In the genomic region with DNA sequence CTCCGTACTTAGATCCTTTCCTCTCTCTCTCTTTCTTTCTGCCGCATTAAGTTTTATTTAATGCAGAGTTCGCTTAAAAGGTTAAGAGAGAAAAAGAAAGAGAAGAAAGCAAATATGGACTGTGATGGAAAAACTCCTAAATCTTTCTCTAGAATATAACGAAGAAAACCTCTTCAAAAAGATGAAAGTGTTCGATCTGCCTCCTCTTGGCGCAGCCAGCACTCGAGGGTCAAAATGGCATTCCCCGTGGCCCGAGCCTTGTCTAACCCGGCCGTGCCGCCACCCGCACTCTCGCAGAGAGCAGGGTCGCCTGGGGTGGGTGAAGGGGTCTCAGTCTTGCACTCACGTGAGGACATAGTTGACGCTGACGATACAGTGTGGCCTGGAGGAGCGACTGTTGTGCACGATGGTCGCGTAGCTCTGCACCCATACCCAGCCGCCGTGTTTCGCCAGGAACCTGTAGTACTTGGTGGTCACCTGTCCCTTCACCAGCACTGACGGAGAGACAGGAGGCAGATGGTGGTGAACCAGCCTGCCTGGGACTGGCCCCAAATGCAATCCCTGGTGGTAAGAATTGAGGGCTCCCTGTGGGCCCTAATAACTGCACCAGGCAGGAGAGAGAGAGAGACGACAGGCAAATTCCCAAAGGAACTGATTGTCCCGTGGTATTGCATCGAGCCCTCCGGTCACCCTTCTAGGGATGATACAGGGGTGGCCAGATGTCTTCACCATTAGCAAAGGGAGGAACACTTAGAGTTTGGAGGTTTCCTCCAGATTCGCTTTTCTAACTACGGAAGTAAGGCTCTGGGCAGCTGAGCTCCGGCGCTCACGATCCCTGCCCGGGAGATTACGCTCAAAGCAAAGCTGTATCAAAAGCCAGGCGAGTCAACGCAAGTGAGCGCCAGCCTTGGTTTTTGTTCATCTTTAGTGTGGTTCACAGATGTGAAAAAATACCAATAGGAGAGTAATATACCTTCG, we compare ENCODE assay signal across 18 cellular contexts. TPM values are rescaled to one million over a fixed set of nuclear protein-coding genes. Genes with fewer than 3 reads are reported as not detected.
DNase-seq lines count a peak whose midpoint lies in the region; ATAC-seq and TF ChIP-seq lines count a peak whose summit lies in the region.
"Had no signal": no experiment of that assay in that cellular context is flagged by ENCODE, and none has a peak within 500 bp of the region (broad histone marks: within the 10 kb centered on the region; RNA-seq: fewer than 3 reads in every experiment).

No MANE protein-coding gene starts in this region.

- no peaks in the 10 kb centered on the region for H3K9me3 Mint-ChIP-seq in activated CD8-positive, alpha-beta memory T cell treated with anti-CD3 and anti-CD28 coated beads, Interleukin-2, amount 10 ng/mL, durations not matched to agents 7 days and 5 days (ENCODE audit: low read depth)
- H3K9me3 Mint-ChIP-seq in activated B cell treated with CpG ODN at 0.5 μM for 24 hours: no peaks in the 10 kb centered on the region
- H3K9me3 Mint-ChIP-seq in stimulated activated naive CD8-positive, alpha-beta T cell treated with anti-CD3 and anti-CD28 coated beads, Interleukin-15, amount 100 ng/mL, for 72 hours: no peaks in the 10 kb centered on the region
- H3K9me3 Mint-ChIP-seq: dendritic cell treated with granulocyte-macrophage colony-stimulating factor and Interleukin-4, amounts not matched to agents 40 ng/mL and 50 ng/mL, for 4 days had no signal

- H4K20me1 ChIP-seq in hepatocyte (ENCODE audit: insufficient read depth, poor library complexity, severe bottlenecking): no peaks in the 10 kb centered on the region

- H2AFZ ChIP-seq in hepatocyte: no peak overlapping the region
- H2AFZ ChIP-seq: parathyroid adenoma had no signal

- peaks cover 61% of the 10 kb centered on the region for H3K27me3 Mint-ChIP-seq in activated CD8-positive, alpha-beta memory T cell treated with anti-CD3 and anti-CD28 coated beads, Interleukin-2, amount 10 ng/mL, durations not matched to agents 7 days and 5 days
- peaks cover 47% of the 10 kb centered on the region for H3K27me3 Mint-ChIP-seq in activated B cell treated with CpG ODN at 0.5 μM for 24 hours
- peaks cover 23% of the 10 kb centered on the region for H3K27me3 Mint-ChIP-seq in stimulated activated naive CD8-positive, alpha-beta T cell treated with anti-CD3 and anti-CD28 coated beads, Interleukin-15, amount 100 ng/mL, for 72 hours

- H3K9me2 ChIP-seq in hepatocyte (replicated peaks; ENCODE audit: insufficient read depth): no peaks in the 10 kb centered on the region

- H3K27ac Mint-ChIP-seq in activated CD8-positive, alpha-beta memory T cell treated with anti-CD3 and anti-CD28 coated beads, Interleukin-2, amount 10 ng/mL, durations not matched to agents 7 days and 5 days: no peak overlapping the region
- no peak overlapping the region for H3K27ac Mint-ChIP-seq in activated B cell treated with CpG ODN at 0.5 μM for 24 hours
- no peak overlapping the region for H3K27ac Mint-ChIP-seq in stimulated activated naive CD8-positive, alpha-beta T cell treated with anti-CD3 and anti-CD28 coated beads, Interleukin-15, amount 100 ng/mL, for 72 hours
- H3K27ac Mint-ChIP-seq: dendritic cell treated with granulocyte-macrophage colony-stimulating factor and Interleukin-4, amounts not matched to agents 40 ng/mL and 50 ng/mL, for 4 days had no signal

- peaks cover 92% of the 10 kb centered on the region for H3K27me3 ChIP-seq in hepatocyte

- no peak for DNase-seq in activated CD8-positive, alpha-beta memory T cell treated with anti-CD3 and anti-CD28 coated beads, Interleukin-2, amount 10 ng/mL, durations not matched to agents 7 days and 5 days
- no peak for DNase-seq in activated CD8-positive, alpha-beta memory T cell treated with anti-CD3 and anti-CD28 coated beads for 24 hours
- DNase-seq in activated B cell treated with CpG ODN at 0.5 μM for 24 hours (no peak), hepatocyte (ENCODE audit: low spot score) (no peak), Ammon's horn (ENCODE audit: low spot score) (no peak)
- DNase-seq in stimulated activated naive CD8-positive, alpha-beta T cell treated with anti-CD3 and anti-CD28 coated beads, Interleukin-15, amount 100 ng/mL, for 72 hours: no peak
- DNase-seq: KBM-7; lower lobe of right lung; NCI-H1930; stimulated activated CD4-positive, alpha-beta T cell treated with anti-CD3 and anti-CD28 coated beads, Interleukin-4, amount 100 ng/mL, for 24 hours had no signal

- H3K9me3 ChIP-seq in hepatocyte (ENCODE audit: low read depth): no peaks in the 10 kb centered on the region
- H3K9me3 ChIP-seq: lower lobe of right lung, tibial nerve had no signal

- peak overlapping the region; percentile 22 for H3K4me3 Mint-ChIP-seq in activated CD8-positive, alpha-beta memory T cell treated with anti-CD3 and anti-CD28 coated beads, Interleukin-2, amount 10 ng/mL, durations not matched to agents 7 days and 5 days
- H3K4me3 Mint-ChIP-seq in activated B cell treated with CpG ODN at 0.5 μM for 24 hours: peak overlapping the region; percentile 41
- peak overlapping the region; percentile 27 to 40 for H3K4me3 Mint-ChIP-seq in stimulated activated naive CD8-positive, alpha-beta T cell treated with anti-CD3 and anti-CD28 coated beads, Interleukin-15, amount 100 ng/mL, for 72 hours
- H3K4me3 Mint-ChIP-seq: dendritic cell treated with granulocyte-macrophage colony-stimulating factor and Interleukin-4, amounts not matched to agents 40 ng/mL and 50 ng/mL, for 4 days had no signal

- H3K4me3 ChIP-seq in hepatocyte: no peak overlapping the region
- H3K4me3 ChIP-seq: lower lobe of right lung had no signal

- WGBS in hepatocyte (ENCODE audit: low lambda C conversion rate, missing lambda C conversion rate): 54% methylated on average over 39 of the region's 41 CpGs

- H3K4me1 Mint-ChIP-seq in activated CD8-positive, alpha-beta memory T cell treated with anti-CD3 and anti-CD28 coated beads, Interleukin-2, amount 10 ng/mL, durations not matched to agents 7 days and 5 days: peaks cover 6% of the 10 kb centered on the region
- H3K4me1 Mint-ChIP-seq in activated B cell treated with CpG ODN at 0.5 μM for 24 hours: peaks cover 8% of the 10 kb centered on the region
- peaks cover 16% of the 10 kb centered on the region for H3K4me1 Mint-ChIP-seq in stimulated activated naive CD8-positive, alpha-beta T cell treated with anti-CD3 and anti-CD28 coated beads, Interleukin-15, amount 100 ng/mL, for 72 hours

- H3K36me3 ChIP-seq in hepatocyte (replicated peaks; ENCODE audit: insufficient read depth, low read depth): no peaks in the 10 kb centered on the region
- H3K36me3 ChIP-seq: lower lobe of right lung, tibial nerve had no signal

- no peak overlapping the region for H3K27ac ChIP-seq in hepatocyte
- H3K27ac ChIP-seq: lower lobe of right lung, parathyroid adenoma, tibial nerve, VCaP had no signal

- no peak for TF ChIP-seq CTCF in activated B cell treated with CpG ODN at 0.5 μM for 24 hours (IDR thresholded peaks at IDR 0.05)
- TF ChIP-seq CTCF in hepatocyte (IDR thresholded peaks at IDR 0.05; ENCODE audit: poor library complexity): no peak

- CTCF ChIA-PET in activated CD8-positive, alpha-beta memory T cell treated with anti-CD3 and anti-CD28 coated beads, Interleukin-2, amount 10 ng/mL, durations not matched to agents 7 days and 5 days (lab: Charles Lee): no interaction called here
- CTCF ChIA-PET in activated B cell treated with CpG ODN at 0.5 μM for 24 hours (lab: Charles Lee): no interaction called here

- peaks cover 6% of the 10 kb centered on the region for H3K36me3 Mint-ChIP-seq in activated CD8-positive, alpha-beta memory T cell treated with anti-CD3 and anti-CD28 coated beads, Interleukin-2, amount 10 ng/mL, durations not matched to agents 7 days and 5 days
- no peaks in the 10 kb centered on the region for H3K36me3 Mint-ChIP-seq in activated B cell treated with CpG ODN at 0.5 μM for 24 hours (ENCODE audit: low read depth)

- H3K4me1 ChIP-seq in hepatocyte (ENCODE audit: insufficient read depth): no peaks in the 10 kb centered on the region
- H3K4me1 ChIP-seq: parathyroid adenoma had no signal

- POLR2A ChIA-PET in activated B cell treated with CpG ODN at 0.5 μM for 24 hours (lab: Charles Lee): no interaction called here

- peak overlapping the region; percentile 42 for H3K4me2 ChIP-seq in hepatocyte

- no peaks in the 10 kb centered on the region for H3K79me2 ChIP-seq in hepatocyte
- H3K79me2 ChIP-seq: parathyroid adenoma had no signal

- ATAC-seq in activated CD8-positive, alpha-beta memory T cell treated with anti-CD3 and anti-CD28 coated beads, Interleukin-2, amount 10 ng/mL, durations not matched to agents 7 days and 5 days: no peak
- ATAC-seq in activated B cell treated with CpG ODN at 0.5 μM for 24 hours (ENCODE audit: low read depth) (no peak), HG03045 (IDR thresholded peaks at IDR 0.05; ENCODE audit: unreplicated experiment) (no peak), GM18861 (IDR thresholded peaks at IDR 0.05; ENCODE audit: unreplicated experiment) (no peak)
- no peak for ATAC-seq in stimulated activated naive CD8-positive, alpha-beta T cell treated with anti-CD3 and anti-CD28 coated beads, Interleukin-15, amount 100 ng/mL, for 72 hours

- intact Hi-C loops in activated B cell treated with CpG ODN at 0.5 μM for 24 hours (cut with micrococcal nuclease): loop anchor here (2.0 to 5.0 kb wide), 2 partner anchors 18 to 1605 kb away; partner anchors contain the start of gene SIM1

RNA-seq across cellular contexts. Expression of gene SIM1, which starts 17.5 kb away (rescaled TPM):
- under 1 TPM in 1 of 2 experiments, not detected in 1; 0.07 TPM for total RNA-seq in activated CD8-positive, alpha-beta memory T cell treated with anti-CD3 and anti-CD28 coated beads, Interleukin-2, amount 10 ng/mL, durations not matched to agents 7 days and 5 days
- total RNA-seq in activated B cell treated with CpG ODN at 0.5 μM for 24 hours (not detected in 2 replicates), hepatocyte (0.20 and 0.30 TPM in 2 replicates)
- 0.88 TPM in 1 of 2 replicates, not detected in the other for polyA plus RNA-seq in hepatocyte
- total RNA-seq: glomerular endothelial cell, lower lobe of right lung, tibial nerve had no signal
- polyA plus RNA-seq: AG04450 had no signal
